8 cellular contexts compared by ENCODE assay signal in genomic region chr11:126307706-126308105, GRCh38. TPM values are rescaled to one million over a fixed set of nuclear protein-coding genes. Genes with fewer than 3 reads are reported as not detected.
DNase-seq lines count a peak whose midpoint lies in the region; ATAC-seq and TF ChIP-seq lines count a peak whose summit lies in the region.

No MANE protein-coding gene starts in this region.

- H3K27me3 ChIP-seq in DND-41 (ENCODE audit: insufficient read depth, low read length, poor library complexity) (no peaks in the 10 kb centered on the region), kidney epithelial cell (ENCODE audit: control insufficient read depth, insufficient read depth, low read length) (no peaks in the 10 kb centered on the region)

- no peak overlapping the region for H3K4me2 ChIP-seq in DND-41 (ENCODE audit: insufficient read depth, low read length)

- TF ChIP-seq CTCF in DND-41 (IDR thresholded peaks at IDR 0.05; ENCODE audit: borderline replicate concordance, extremely low read depth, low read length, poor library complexity, severe bottlenecking) (peak; percentile 66), WI38 (IDR thresholded peaks at IDR 0.05; ENCODE audit: low read depth, low read length) (peak; percentile 12; the same call in 1 of the 2 replicates), kidney epithelial cell (IDR thresholded peaks at IDR 0.05; ENCODE audit: insufficient read depth, low read length, poor library complexity, severe bottlenecking) (peak; percentile 50)

- peak; percentile 60 for DNase-seq in DND-41
- DNase-seq in HT-29 (ENCODE audit: low spot score) = peak; percentile 71
- no peak for DNase-seq in kidney epithelial cell (ENCODE audit: low read depth)
- no peak for DNase-seq in activated T-cell treated with anti-CD3 and anti-CD28 coated beads, Interleukin-2, amount 50 U/mL, for 4 hours
- DNase-seq in T1000 (lab: John Stamatoyannopoulos, UW) = no peak

- H3K27me3 Mint-ChIP-seq in activated T-cell treated with anti-CD3 and anti-CD28 coated beads, Interleukin-2, amount 50 U/mL, for 4 hours (ENCODE audit: low read depth) = no peaks in the 10 kb centered on the region

- peaks cover 46% of the 10 kb centered on the region for H3K4me1 Mint-ChIP-seq in activated T-cell treated with anti-CD3 and anti-CD28 coated beads, Interleukin-2, amount 50 U/mL, for 4 hours (ENCODE audit: low read depth)

- no peaks in the 10 kb centered on the region for H3K9me3 Mint-ChIP-seq in activated T-cell treated with anti-CD3 and anti-CD28 coated beads, Interleukin-2, amount 50 U/mL, for 4 hours

- H4K20me1 ChIP-seq in DND-41 (ENCODE audit: insufficient read depth, low read length) = no peaks in the 10 kb centered on the region

- no peak overlapping the region for H3K27ac ChIP-seq in DND-41 (ENCODE audit: low read length)

- peaks cover 23% of the 10 kb centered on the region for H3K36me3 Mint-ChIP-seq in activated T-cell treated with anti-CD3 and anti-CD28 coated beads, Interleukin-2, amount 50 U/mL, for 4 hours (ENCODE audit: insufficient read depth)

- no peak overlapping the region for H3K4me3 Mint-ChIP-seq in activated T-cell treated with anti-CD3 and anti-CD28 coated beads, Interleukin-2, amount 50 U/mL, for 4 hours

- ATAC-seq in DND-41 (ENCODE audit: insufficient read depth, low read depth) = peak; percentile 20; the same call in 1 of the 3 replicates
- no peak for ATAC-seq in activated T-cell treated with anti-CD3 and anti-CD28 coated beads, Interleukin-2, amount 50 U/mL, for 4 hours
- no peak for ATAC-seq in GM18517 (IDR thresholded peaks at IDR 0.05; ENCODE audit: unreplicated experiment)
- no peak for ATAC-seq in HG03520 (IDR thresholded peaks at IDR 0.05; ENCODE audit: unreplicated experiment)

- peaks cover 32% of the 10 kb centered on the region for H3K36me3 ChIP-seq in DND-41 (ENCODE audit: insufficient read depth, low read length)
- H3K36me3 ChIP-seq in kidney epithelial cell (ENCODE audit: control insufficient read depth, insufficient read depth, low read length) = no peaks in the 10 kb centered on the region

- no peaks in the 10 kb centered on the region for H3K9me3 ChIP-seq in DND-41 (ENCODE audit: insufficient read depth, low read length, severe bottlenecking)

- H3K4me3 ChIP-seq in DND-41 (ENCODE audit: low read depth in 1 of 2, low read length in 2 of 2) (no peak overlapping the region), WI38 (ENCODE audit: low read depth, low read length) (no peak overlapping the region), kidney epithelial cell (ENCODE audit: low read depth, low read length) (no peak overlapping the region)

- H3K4me1 ChIP-seq in DND-41 (ENCODE audit: insufficient read depth, low read length) = peaks cover 42% of the 10 kb centered on the region

- no peak overlapping the region for H2AFZ ChIP-seq in DND-41 (ENCODE audit: low read depth, low read length)

- no peak overlapping the region for H3K9ac ChIP-seq in DND-41 (ENCODE audit: low read depth, low read length)

- H3K79me2 ChIP-seq in DND-41 (ENCODE audit: insufficient read depth, low read length) = peaks cover 39% of the 10 kb centered on the region

RNA-seq across cellular contexts. Expression of gene DCPS, which starts 3.8 kb away (rescaled TPM):
- total RNA-seq in HT-29 (2014; rRNA removed; shearing (Covaris generic)) = 51.0 and 63.2 TPM in 2 replicates
- total RNA-seq in kidney epithelial cell = 15.0 and 15.8 TPM in 2 replicates
- total RNA-seq in activated T-cell treated with anti-CD3 and anti-CD28 coated beads, Interleukin-2, amount 50 U/mL, for 4 hours = 10 to 100 TPM; 31.4 to 37.6 (median 37.5) TPM

RNA-seq across cellular contexts. Expression of gene TIRAP, which starts 24.8 kb away (rescaled TPM):
- total RNA-seq in HT-29 (2014; rRNA removed; shearing (Covaris generic)) = 11.6 and 12.3 TPM in 2 replicates
- 7.1 and 11.7 TPM in 2 replicates for total RNA-seq in kidney epithelial cell
- total RNA-seq in activated T-cell treated with anti-CD3 and anti-CD28 coated beads, Interleukin-2, amount 50 U/mL, for 4 hours = 1 to 10 TPM; 4.8 to 6.4 (median 5.4) TPM

RNA-seq across cellular contexts. Expression of gene FOXRED1, which starts 38.8 kb away (rescaled TPM):
- total RNA-seq in HT-29 (2014; rRNA removed; shearing (Covaris generic)) = 38.2 and 42.6 TPM in 2 replicates
- 26.3 and 27.4 TPM in 2 replicates for total RNA-seq in kidney epithelial cell
- total RNA-seq in activated T-cell treated with anti-CD3 and anti-CD28 coated beads, Interleukin-2, amount 50 U/mL, for 4 hours = 10 to 100 TPM; 51.2 to 55.5 (median 51.4) TPM

RNA-seq across cellular contexts. Expression of gene SRPRA, which starts 39.0 kb away (rescaled TPM):
- 125 and 126 TPM in 2 replicates for total RNA-seq in HT-29 (2014; rRNA removed; shearing (Covaris generic))
- total RNA-seq in kidney epithelial cell = 86.2 and 101 TPM in 2 replicates
- total RNA-seq in activated T-cell treated with anti-CD3 and anti-CD28 coated beads, Interleukin-2, amount 50 U/mL, for 4 hours = 100 to 1,000 TPM; 213 to 222 (median 214) TPM

RNA-seq across cellular contexts. Expression of gene ST3GAL4, which starts 47.8 kb away (rescaled TPM):
- 140 and 158 TPM in 2 replicates for total RNA-seq in HT-29 (2014; rRNA removed; shearing (Covaris generic))
- total RNA-seq in kidney epithelial cell = 12.7 and 15.7 TPM in 2 replicates
- total RNA-seq in activated T-cell treated with anti-CD3 and anti-CD28 coated beads, Interleukin-2, amount 50 U/mL, for 4 hours = 1 to 10 TPM; 7.7 to 8.2 (median 7.9) TPM

Comparison
In these comparisons a context has a peak if more than half of its experiments do, and no peak if none do; other contexts are left out.
1. DNase-seq: peak in DND-41 (single experiment) and HT-29 (single experiment); none in kidney epithelial cell (single experiment), activated T-cell treated with anti-CD3 and anti-CD28 coated beads, Interleukin-2, amount 50 U/mL, for 4 hours (single experiment) and T1000 (single experiment).
2. CTCF ChIP-seq: peak in every context shown above with its lines; median percentile 66 in DND-41; 50 in kidney epithelial cell; 12 in WI38.